Comparison of ENCODE assay signal across 17 cellular contexts in genomic region chr3:133514418-133514817, GRCh38. TPM values are rescaled to one million over a fixed set of nuclear protein-coding genes. Genes with fewer than 3 reads are reported as not detected.
DNase-seq lines count a peak whose midpoint lies in the region; ATAC-seq and TF ChIP-seq lines count a peak whose summit lies in the region.
"Had no signal": no experiment of that assay in that cellular context is flagged by ENCODE, and none has a peak within 500 bp of the region (broad histone marks: within the 10 kb centered on the region; RNA-seq: fewer than 3 reads in every experiment).

No MANE protein-coding gene starts in this region.

- H3K36me3 ChIP-seq in SK-N-SH (replicated peaks in 1 of 2; ENCODE audit: control insufficient read depth in 1 of 2, insufficient read depth in 2 of 2, low read length in 1 of 2) (no peaks in the 10 kb centered on the region), left lung (no peaks in the 10 kb centered on the region)
- H3K36me3 ChIP-seq: HAP-1 had no signal

- CTCF ChIA-PET in SK-N-SH (lab: Yijun Ruan, JAX) = no interaction called here

- H3K4me1 ChIP-seq in SK-N-SH (ENCODE audit: control insufficient read depth in 1 of 2, insufficient read depth in 2 of 2, low read depth in 1 of 2, low read length in 1 of 2) = no peaks in the 10 kb centered on the region
- H3K4me1 ChIP-seq in left lung = no peaks in the 10 kb centered on the region
- H3K4me1 ChIP-seq: Caco-2, HAP-1 had no signal

- H3F3A ChIP-seq in SK-N-SH (replicated peaks; ENCODE audit: insufficient read depth) = no peaks in the 10 kb centered on the region

- DNase-seq in Caki2 (ENCODE audit: low read depth) (peak; percentile 38), NCI-H526 (lab: John Stamatoyannopoulos, UW) (peak; percentile 85 to 90), glomerular visceral epithelial cell (ENCODE audit: extremely low spot score) (peak; percentile 13), left kidney (ENCODE audit: low read depth, low spot score) (peak; percentile 23), SK-N-SH (no peak), left lung (no peak), NCI-H2227 (lab: John Stamatoyannopoulos, UW; ENCODE audit: unreplicated experiment) (no peak)
- DNase-seq: AML-193; Caco-2; CD4-positive, alpha-beta T cell; DMS153; DMS79; GF-D8 had no signal

- no peaks in the 10 kb centered on the region for H3K79me2 ChIP-seq in SK-N-SH (ENCODE audit: insufficient read depth)

- intact Hi-C loops in left lung (cut with DNase I) = no loop called here

- H3K27ac ChIP-seq in SK-N-SH (ENCODE audit: low read depth in 2 of 2, low read length in 1 of 2) (no peak overlapping the region), left lung (no peak overlapping the region)
- H3K27ac ChIP-seq: C4-2B had no signal

- WGBS in SK-N-SH (ENCODE audit: low lambda C conversion rate) = 59% methylated on average over 6 of the region's 6 CpGs

- H3K27me3 ChIP-seq in SK-N-SH (ENCODE audit: insufficient read depth) (no peaks in the 10 kb centered on the region), left lung (no peaks in the 10 kb centered on the region)

- no peak for TF ChIP-seq CTCF in SK-N-SH (IDR thresholded peaks at IDR 0.05)
- no peak for TF ChIP-seq CTCF in left lung (IDR thresholded peaks at IDR 0.05)

- H3K9me3 ChIP-seq in SK-N-SH (no peaks in the 10 kb centered on the region), left lung (no peaks in the 10 kb centered on the region)
- H3K9me3 ChIP-seq: Caco-2, HAP-1 had no signal

- no peak overlapping the region for H3K9ac ChIP-seq in SK-N-SH

- ATAC-seq in left lung (no peak), GM19324 (IDR thresholded peaks at IDR 0.05; ENCODE audit: low FRiP score, unreplicated experiment) (no peak)
- ATAC-seq: K562 had no signal

- no peaks in the 10 kb centered on the region for H3K9me2 ChIP-seq in SK-N-SH

- no peak overlapping the region for H2AFZ ChIP-seq in SK-N-SH (ENCODE audit: low read depth)

- TF ChIP-seq EP300 in SK-N-SH (IDR thresholded peaks at IDR 0.05; ENCODE audit: borderline replicate concordance in 1 of 2, low read depth in 1 of 2, low read length in 1 of 2) = no peak

- TF ChIP-seq RAD21 in SK-N-SH (IDR thresholded peaks at IDR 0.05; ENCODE audit: low read length) = no peak

- POLR2A ChIA-PET in SK-N-SH (lab: Yijun Ruan, JAX) = no interaction called here

- in situ Hi-C loops in Caki2 (cut with HindIII; ENCODE audit: low pct_unique_long_range_greater_than_20kb, low sequenced_read_pairs) = no loop called here

- no peaks in the 10 kb centered on the region for H4K20me1 ChIP-seq in SK-N-SH (ENCODE audit: insufficient read depth)

- no peak overlapping the region for H3K4me3 ChIP-seq in SK-N-SH (ENCODE audit: low read depth in 2 of 2, low read length in 1 of 2)
- H3K4me3 ChIP-seq in left lung = no peak overlapping the region
- H3K4me3 ChIP-seq: HAP-1, K562 had no signal

- no peak overlapping the region for H3K4me2 ChIP-seq in SK-N-SH

TF ChIP-seq in SK-N-SH, 30 proteins besides CTCF, POLR2A, EP300 and RAD21:
- TF ChIP-seq MAX (IDR thresholded peaks at IDR 0.05; ENCODE audit: low read depth) (no peak), TAF1 (IDR thresholded peaks at IDR 0.05; ENCODE audit: borderline replicate concordance, low read depth, low read length) (no peak), RXRA (IDR thresholded peaks at IDR 0.05; ENCODE audit: borderline replicate concordance, low read depth) (no peak), FOXJ3 (CRISPR knock-in tag; IDR thresholded peaks at IDR 0.05) (no peak), JUND (IDR thresholded peaks at IDR 0.05) (no peak), SIN3A (IDR thresholded peaks at IDR 0.05; ENCODE audit: borderline replicate concordance, low read depth, low read length) (no peak), SMC3 (IDR thresholded peaks at IDR 0.05; ENCODE audit: low read depth, low read length) (no peak), TCF12 (IDR thresholded peaks at IDR 0.05) (no peak), FOSL2 (IDR thresholded peaks at IDR 0.05; ENCODE audit: borderline replicate concordance, low read depth) (no peak), ZBTB33 (IDR thresholded peaks at IDR 0.05; ENCODE audit: borderline replicate concordance, low read depth) (no peak), EZH2phosphoT487 (IDR thresholded peaks at IDR 0.05; ENCODE audit: borderline replicate concordance, low read depth) (no peak)

RNA-seq across cellular contexts. Expression of gene CDV3, which starts 59.1 kb away (rescaled TPM):
- total RNA-seq in Caki2 (2014; rRNA removed; shearing (Covaris generic); ENCODE audit: low replicate concordance) = 49.6 and 71.3 TPM in 2 replicates
- 35.4 and 43.2 TPM in 2 replicates for polyA plus RNA-seq in SK-N-SH (2012; rRNA removed)
- polyA plus RNA-seq in SK-N-SH (2012; cell fraction: cytosol; rRNA removed) = 53.6 and 71.5 TPM in 2 replicates
- polyA plus RNA-seq in SK-N-SH (2012; cell fraction: nucleus; rRNA removed) = 10.3 and 24.0 TPM in 2 replicates
- 100 to 1,000 TPM; 162 to 173 TPM for total RNA-seq in left lung

Comparison
In these comparisons a context has a peak if more than half of its experiments do, and no peak if none do; other contexts are left out.
1. DNase-seq: peak in Caki2 (single experiment), NCI-H526 (2 of 2), glomerular visceral epithelial cell (single experiment) and left kidney (single experiment); none in SK-N-SH (single experiment), left lung (0 of 2) and NCI-H2227 (single experiment).